In genomic region chr13:23766939-23767338, GRCh38 we compare ENCODE assay signal across 14 cellular contexts.
A peak's percentile ranks its signal among the peaks of the same experiment; 100 is the strongest.
DNase-seq lines count a peak whose midpoint lies in the region; ATAC-seq and TF ChIP-seq lines count a peak whose summit lies in the region.
"Had no signal": no experiment of that assay in that cellular context is flagged by ENCODE, and none has a peak within 500 bp of the region (broad histone marks: within the 10 kb centered on the region; RNA-seq: fewer than 3 reads in every experiment).

No MANE protein-coding gene starts in this region.

- H3K4me3 ChIP-seq in heart right ventricle (no peak overlapping the region), right atrium auricular region (no peak overlapping the region)

- TF ChIP-seq CTCF in heart right ventricle (IDR thresholded peaks at IDR 0.05) (no peak), right atrium auricular region (IDR thresholded peaks at IDR 0.05) (no peak), omental fat pad (IDR thresholded peaks at IDR 0.05) (no peak)

- H3K4me1 ChIP-seq in heart right ventricle (peaks cover 0 to 13% (median 0%) of the 10 kb centered on the region in 9 donors), right atrium auricular region (peaks cover 0 to 8% of the 10 kb centered on the region in 2 donors)

- H3K27ac ChIP-seq in heart right ventricle (no peak overlapping the region), right atrium auricular region (no peak overlapping the region)
- H3K27ac ChIP-seq: C4-2B, HL-60 had no signal

- ATAC-seq in heart right ventricle: peak in 5 of 8 donors; percentile 24 to 76 (median 45)
- peak; percentile 78 for ATAC-seq in left ventricle myocardium superior
- no peak for ATAC-seq in omental fat pad (ENCODE audit: low FRiP score)

- intact Hi-C loops in heart right ventricle (cut with DNase I) (no loop called here), left ventricle myocardium superior (cut with micrococcal nuclease) (no loop called here)

- H3K36me3 ChIP-seq in heart right ventricle: no peaks in the 10 kb centered on the region
- H3K36me3 ChIP-seq in right atrium auricular region: no peaks in the 10 kb centered on the region

- H3K9me3 ChIP-seq in heart right ventricle (no peaks in the 10 kb centered on the region), right atrium auricular region (no peaks in the 10 kb centered on the region)

- H3K27me3 ChIP-seq in heart right ventricle (no peaks in the 10 kb centered on the region), right atrium auricular region (no peaks in the 10 kb centered on the region)

- no peak for DNase-seq in heart right ventricle
- DNase-seq in right atrium auricular region (ENCODE audit: low spot score): no peak
- DNase-seq in cerebellar cortex (ENCODE audit: low spot score): peak; percentile 22
- DNase-seq in left ventricle myocardium superior: no peak
- no peak for DNase-seq in mesenteric fat pad (ENCODE audit: low spot score)
- DNase-seq in NCI-H1417 (lab: John Stamatoyannopoulos, UW): no peak
- DNase-seq in omental fat pad (ENCODE audit: low spot score): no peak
- DNase-seq: ACHN; CD4-positive, alpha-beta memory T cell; DMS79; HCEC 1CT; HFFc6 had no signal

- WGBS in heart right ventricle, 2 donors: 54 to 63% methylated on average over 1 of the region's 1 CpG
